ENCODE assay signal across 8 cellular contexts in genomic region chr17:68458260-68459029, GRCh38. TPM values are rescaled to one million over a fixed set of nuclear protein-coding genes. Genes with fewer than 3 reads are reported as not detected.
DNase-seq lines count a peak whose midpoint lies in the region; ATAC-seq and TF ChIP-seq lines count a peak whose summit lies in the region.

No MANE protein-coding gene starts in this region.

- peaks cover 60% of the 10 kb centered on the region for H3K4me1 ChIP-seq in BLaER1
- H3K4me1 ChIP-seq in HUES6 (ENCODE audit: control insufficient read depth, insufficient read depth, low read length): peaks cover 37% of the 10 kb centered on the region

- 0 out of 2 replicates have a peak, but pooled peaks cover 5% of the 10 kb centered on the region for H3K27me3 ChIP-seq in BLaER1
- peaks cover 9% of the 10 kb centered on the region; the same call in 1 of the 2 replicates for H3K27me3 ChIP-seq in HUES6 (ENCODE audit: control insufficient read depth, insufficient read depth, low read length)

- no peak for ATAC-seq in naive thymus-derived CD8-positive, alpha-beta T cell

- H3K9ac ChIP-seq in BLaER1: no peak overlapping the region
- peak overlapping the region; percentile 1 for H3K9ac ChIP-seq in HUES6 (ENCODE audit: low read length)

- no peaks in the 10 kb centered on the region for H3K9me3 ChIP-seq in BLaER1
- H3K9me3 ChIP-seq in HUES6 (ENCODE audit: control insufficient read depth, insufficient read depth, low read depth, low read length): no peaks in the 10 kb centered on the region

- POLR2A ChIA-PET in naive thymus-derived CD8-positive, alpha-beta T cell (lab: Charles Lee): interaction anchor here (0.6 to 5.8 kb wide), 16 partner anchors 17 to 410 kb away, joined by 3 to 55 read pairs (median 4); partner anchors contain the start of genes AMZ2, ARSG and SLC16A6

- in situ Hi-C loops in GM13976 (cut with MboI; ENCODE audit: low sequenced_read_pairs, unreplicated experiment): no loop called here

- peaks cover 0 to 2% (median 0%) of the 10 kb centered on the region in 5 donors for H3K27me3 Mint-ChIP-seq in naive thymus-derived CD8-positive, alpha-beta T cell

- H4K20me1 ChIP-seq in BLaER1: no peaks in the 10 kb centered on the region

- H3K27ac ChIP-seq in BLaER1 (no peak overlapping the region), HUES6 (ENCODE audit: low read depth, low read length) (no peak overlapping the region), caudate nucleus (ENCODE audit: low read depth, low read length) (peak overlapping the region; percentile 64)

- peak overlapping the region in 9 of 10 donors; percentile 71 to 96 (median 94) for H3K27ac Mint-ChIP-seq in naive thymus-derived CD8-positive, alpha-beta T cell

- H3K4me2 ChIP-seq in BLaER1: peak overlapping the region; percentile 86

- H3K36me3 Mint-ChIP-seq in naive thymus-derived CD8-positive, alpha-beta T cell: no peaks in the 10 kb centered on the region

- no peaks in the 10 kb centered on the region for H3K36me3 ChIP-seq in BLaER1
- no peaks in the 10 kb centered on the region for H3K36me3 ChIP-seq in HUES6 (ENCODE audit: control insufficient read depth, insufficient read depth, low read length)

- H3K4me3 Mint-ChIP-seq in naive thymus-derived CD8-positive, alpha-beta T cell: peak overlapping the region; percentile 71 to 89 (median 82)

- H3K4me3 ChIP-seq in BLaER1: peak overlapping the region; percentile 62
- peak overlapping the region; percentile 70 for H3K4me3 ChIP-seq in HUES6 (ENCODE audit: low read depth, low read length)

- DNase-seq in caudate nucleus (lab: John Stamatoyannopoulos, UW) (no peak), amniotic stem cell (lab: John Stamatoyannopoulos, UW) (no peak), GM20000 (ENCODE audit: low spot score) (no peak), NCI-H524 treated with DMSO at 0.1 percent for 48 hours (lab: John Stamatoyannopoulos, UW) (no peak), GM13976 (ENCODE audit: low spot score) (no peak)
- DNase-seq in naive thymus-derived CD8-positive, alpha-beta T cell: no peak

- no peaks in the 10 kb centered on the region for H3K9me3 Mint-ChIP-seq in naive thymus-derived CD8-positive, alpha-beta T cell

- peaks cover 18 to 68% (median 51%) of the 10 kb centered on the region in 4 donors for H3K4me1 Mint-ChIP-seq in naive thymus-derived CD8-positive, alpha-beta T cell

- TF ChIP-seq CTCF in GM20000 (IDR thresholded peaks at IDR 0.05; ENCODE audit: extremely low read depth, missing control alignments) (no peak), GM13976 (IDR thresholded peaks at IDR 0.05; ENCODE audit: borderline replicate concordance, control extremely low read depth, extremely low read depth, insufficient read depth, missing control alignments) (no peak)

RNA-seq across cellular contexts. Expression of gene WIPI1, which starts 1.1 kb away (rescaled TPM):
- total RNA-seq in naive thymus-derived CD8-positive, alpha-beta T cell: 1 to 10 TPM; 3.2 to 3.5 TPM
- 1 to 10 TPM; 2.5 to 8.3 (median 2.7) TPM for polyA plus RNA-seq in naive thymus-derived CD8-positive, alpha-beta T cell

RNA-seq across cellular contexts. Expression of gene PRKAR1A, which starts 53.8 kb away (rescaled TPM):
- total RNA-seq in naive thymus-derived CD8-positive, alpha-beta T cell: 100 to 1,000 TPM; 145 to 157 TPM
- 100 to 1,000 TPM; 153 to 203 (median 175) TPM for polyA plus RNA-seq in naive thymus-derived CD8-positive, alpha-beta T cell
